Comparison of ENCODE assay signal across 9 cellular contexts in the genomic region with DNA sequence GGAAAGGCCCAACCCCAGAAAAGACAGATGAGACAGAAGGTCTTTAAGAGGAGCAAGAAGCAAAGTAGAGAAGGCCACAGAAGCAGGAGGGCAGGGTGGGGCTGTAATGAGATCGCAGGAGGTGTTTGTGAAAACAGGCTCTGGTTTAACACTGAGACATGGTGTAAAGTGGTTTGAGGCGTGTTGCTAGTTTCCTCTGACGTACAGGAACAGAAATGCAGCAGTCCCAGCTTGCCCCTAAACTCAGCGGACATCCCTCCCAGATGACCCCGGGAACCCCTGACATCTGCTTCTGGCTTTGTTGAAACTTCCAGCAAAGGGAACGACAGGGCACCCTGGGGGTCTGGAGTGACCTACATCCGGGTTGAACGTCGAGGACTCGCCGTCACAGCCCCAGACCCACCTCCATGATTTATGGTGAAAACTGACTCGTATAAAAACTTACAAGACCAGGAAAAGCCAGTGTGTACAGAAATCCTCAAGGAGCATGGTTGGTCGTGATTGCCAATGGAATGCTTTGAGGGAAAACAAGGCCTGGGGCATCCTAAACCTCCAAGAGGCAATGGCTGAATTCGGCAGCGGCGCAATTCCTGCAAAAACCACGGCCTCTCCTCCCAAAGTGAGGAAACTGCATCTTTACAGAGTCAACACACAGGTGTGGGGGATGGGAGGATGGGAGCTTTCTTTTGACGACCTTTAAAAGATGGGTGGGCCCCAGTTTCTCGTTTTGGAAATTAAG. TPM values are rescaled to one million over a fixed set of nuclear protein-coding genes. Genes with fewer than 3 reads are reported as not detected.
DNase-seq lines count a peak whose midpoint lies in the region; ATAC-seq and TF ChIP-seq lines count a peak whose summit lies in the region.
"Had no signal": no experiment of that assay in that cellular context is flagged by ENCODE, and none has a peak within 500 bp of the region (broad histone marks: within the 10 kb centered on the region; RNA-seq: fewer than 3 reads in every experiment).

No MANE protein-coding gene starts in this region.

- intact Hi-C loops in breast epithelium (cut with DNase I; ENCODE audit: low total_unique reads): no loop called here
- intact Hi-C loops in mucosa of descending colon (cut with DNase I, micrococcal nuclease): no loop called here

- TF ChIP-seq POLR2A in breast epithelium (IDR thresholded peaks at IDR 0.05): no peak

- H3K4me1 ChIP-seq in breast epithelium (peaks cover 4 to 14% of the 10 kb centered on the region in 2 donors), mucosa of descending colon (ENCODE audit: low read depth) (peaks cover 25% of the 10 kb centered on the region), thoracic aorta (ENCODE audit: control insufficient read depth in 1 of 2, low read depth in 2 of 2) (peaks cover 18 to 43% of the 10 kb centered on the region in 2 donors)

- TF ChIP-seq CTCF in breast epithelium (IDR thresholded peaks at IDR 0.05) (no peak), mucosa of descending colon (IDR thresholded peaks at IDR 0.05) (no peak), thoracic aorta (IDR thresholded peaks at IDR 0.05) (no peak), GM20000 (IDR thresholded peaks at IDR 0.05; ENCODE audit: extremely low read depth, missing control alignments) (no peak)

- DNase-seq in NCI-H2171 treated with DMSO at 0.1 percent for 48 hours (lab: John Stamatoyannopoulos, UW) (peak; percentile 44), NCI-H2171 (lab: John Stamatoyannopoulos, UW) (no peak), breast epithelium (ENCODE audit: low spot score in 2 of 2) (no peak), mucosa of descending colon (peak in 1 of 3 donors; percentile 38), thoracic aorta (ENCODE audit: low spot score) (no peak), caudate nucleus (lab: John Stamatoyannopoulos, UW) (no peak), NOMO-1 treated with dmso at 0.1 percent for 144 hours (lab: John Stamatoyannopoulos, UW; ENCODE audit: unreplicated experiment) (no peak), GM20000 (ENCODE audit: low spot score) (no peak)

- H3K27ac ChIP-seq in breast epithelium (peak overlapping the region; percentile 90 to 93), thoracic aorta (peak overlapping the region; percentile 8 to 57), caudate nucleus (ENCODE audit: low read depth, low read length) (no peak overlapping the region)

- ATAC-seq in mucosa of descending colon: peak; percentile 74
- no peak for ATAC-seq in thoracic aorta (ENCODE audit: insufficient number of reproducible peaks, low FRiP score, low read depth)
- ATAC-seq: A549 had no signal

- no peaks in the 10 kb centered on the region for H3K27me3 ChIP-seq in breast epithelium
- H3K27me3 ChIP-seq in thoracic aorta (replicated peaks; ENCODE audit: insufficient read depth): no peaks in the 10 kb centered on the region

- peak overlapping the region in 2 of 3 donors; percentile 0 to 32 for H3K4me3 ChIP-seq in breast epithelium
- H3K4me3 ChIP-seq in mucosa of descending colon: no peak overlapping the region
- no peak overlapping the region for H3K4me3 ChIP-seq in thoracic aorta
- H3K4me3 ChIP-seq: A549 had no signal

- peaks cover 6% of the 10 kb centered on the region for H3K36me3 ChIP-seq in breast epithelium
- H3K36me3 ChIP-seq in mucosa of descending colon (ENCODE audit: low read depth): no peaks in the 10 kb centered on the region
- peaks cover 6% of the 10 kb centered on the region for H3K36me3 ChIP-seq in thoracic aorta

- H3K9me3 ChIP-seq in breast epithelium: peaks cover 4 to 5% of the 10 kb centered on the region in 2 donors
- peaks cover 5% of the 10 kb centered on the region for H3K9me3 ChIP-seq in mucosa of descending colon
- no peaks in the 10 kb centered on the region for H3K9me3 ChIP-seq in thoracic aorta

RNA-seq across cellular contexts. Expression of gene LITAF, which starts 25.8 kb away (rescaled TPM):
- 100 to 1,000 TPM in 1 of 3 donors, 10 to 100 TPM in 2; 50.6 to 109 (median 59.0) TPM for total RNA-seq in breast epithelium
- 100 to 1,000 TPM; 140 to 308 (median 246) TPM for total RNA-seq in mucosa of descending colon
- total RNA-seq in thoracic aorta: 100 to 1,000 TPM; 124 to 146 TPM

Comparison
In these comparisons a context has a peak if more than half of its experiments do, and no peak if none do; other contexts are left out.
1. H3K4me3 ChIP-seq: peak in breast epithelium (2 of 3); none in mucosa of descending colon (single experiment) and thoracic aorta (single experiment).